24 cellular contexts compared by ENCODE assay signal in the genomic region with DNA sequence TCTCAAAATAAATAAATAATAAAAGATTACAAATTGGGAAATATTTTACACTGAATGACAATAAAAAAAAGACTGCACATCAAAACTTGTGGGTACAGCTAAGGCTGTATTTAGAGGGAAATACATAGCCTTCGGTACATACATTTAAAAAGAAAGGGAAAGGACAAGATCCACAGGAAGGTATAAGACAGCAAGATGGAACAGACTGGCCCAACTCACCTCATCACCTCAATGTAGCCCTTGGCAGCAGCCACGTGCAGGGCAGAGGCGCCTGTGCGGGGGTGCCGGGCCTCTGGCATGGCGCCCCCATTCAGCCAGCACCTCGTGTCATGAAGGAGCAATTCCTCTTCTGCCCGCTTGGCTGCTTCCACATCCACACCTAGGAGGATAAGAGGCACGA. TPM values are rescaled to one million over a fixed set of nuclear protein-coding genes. Genes with fewer than 3 reads are reported as not detected.
DNase-seq lines count a peak whose midpoint lies in the region; ATAC-seq, FAIRE-seq and TF ChIP-seq lines count a peak whose summit lies in the region.
"Had no signal": no experiment of that assay in that cellular context is flagged by ENCODE, and none has a peak within 500 bp of the region (broad histone marks: within the 10 kb centered on the region; RNA-seq: fewer than 3 reads in every experiment).

No MANE protein-coding gene starts in this region.

- H2AFZ ChIP-seq in SK-N-SH (ENCODE audit: low read depth) (no peak overlapping the region), K562 (ENCODE audit: low read depth, low read length) (no peak overlapping the region), osteoblast (ENCODE audit: low read length) (no peak overlapping the region), OCI-LY7 (ENCODE audit: low read length) (no peak overlapping the region)
- H2AFZ ChIP-seq: GM23248 had no signal

- no peak overlapping the region for H3K27ac ChIP-seq in SK-N-SH (ENCODE audit: low read depth in 2 of 2, low read length in 1 of 2)
- no peak overlapping the region for H3K27ac ChIP-seq in BLaER1
- H3K27ac ChIP-seq in K562 (ENCODE audit: extremely low read depth, low read depth, low read length) = no peak overlapping the region
- no peak overlapping the region for H3K27ac ChIP-seq in osteoblast (ENCODE audit: low read depth, low read length)
- no peak overlapping the region for H3K27ac ChIP-seq in OCI-LY7 (ENCODE audit: low read depth, low read length, poor library complexity, severe bottlenecking)
- H3K27ac ChIP-seq: 22Rv1, GM23248 had no signal

- POLR2A ChIA-PET in SK-N-SH (lab: Yijun Ruan, JAX) = no interaction called here
- POLR2A ChIA-PET in K562 (lab: Yijun Ruan, JAX) = no interaction called here
- POLR2A ChIA-PET in OCI-LY7 (lab: Charles Lee) = no interaction called here

- ATAC-seq in SK-N-SH treated with all-trans-retinoic acid at 6 μM for 48 hours = no peak
- no peak for ATAC-seq in K562
- no peak for ATAC-seq in stimulated activated memory B cell treated with anti-CD40 and anti-IgM and Interleukin-4, amounts not matched to agents 10 μg/mL and 1 μg/mL and 100 μg/mL, for 72 hours
- ATAC-seq: HCT116 had no signal

- H3K9me1 ChIP-seq in K562 (ENCODE audit: control insufficient read depth, insufficient read depth, low read length) = peaks cover 3% of the 10 kb centered on the region

- DNase-seq in SK-N-SH = no peak
- DNase-seq in K562 (ENCODE audit: extremely low read depth in 1 of 4, low spot score in 3 of 4) = no peak
- peak; percentile 75 for DNase-seq in osteoblast (ENCODE audit: insufficient read length, low spot score, missing footprints)
- no peak for DNase-seq in OCI-LY7 (ENCODE audit: low spot score)
- DNase-seq: ACHN, AML-193, BE2C, C1 segment of cervical spinal cord, Calu3, COR-L47, DMS53, DMS79 treated with DMSO at 0.1 percent for 48 hours, GM23248, H9 had no signal

- H3K4me1 ChIP-seq in SK-N-SH (ENCODE audit: control insufficient read depth in 1 of 2, insufficient read depth in 2 of 2, low read depth in 1 of 2, low read length in 1 of 2) (no peaks in the 10 kb centered on the region), BLaER1 (peaks cover 13% of the 10 kb centered on the region), K562 (replicated peaks in 1 of 2; ENCODE audit: control insufficient read depth in 2 of 2, insufficient read depth in 2 of 2, low read length in 2 of 2) (peaks cover 2 to 30% of the 10 kb centered on the region in 2 experiments; a peak in 3 of 5 replicates), osteoblast (ENCODE audit: insufficient read depth, low read length) (no peaks in the 10 kb centered on the region), OCI-LY7 (ENCODE audit: insufficient read depth, low read length, poor library complexity, severe bottlenecking) (no peaks in the 10 kb centered on the region)
- H3K4me1 ChIP-seq: BE2C had no signal

- TF ChIP-seq EP300 in SK-N-SH (IDR thresholded peaks at IDR 0.05; ENCODE audit: borderline replicate concordance in 1 of 2, low read depth in 1 of 2, low read length in 1 of 2) = no peak
- no peak for TF ChIP-seq EP300 in K562 (IDR thresholded peaks at IDR 0.05; ENCODE audit: low read length)

- in situ Hi-C loops in K562 (cut with MboI) = no loop called here

- H3K4me3 ChIP-seq in SK-N-SH (ENCODE audit: low read depth in 2 of 2, low read length in 1 of 2) (no peak overlapping the region), BLaER1 (0 out of 2 replicates have a peak overlapping the region, but pooled peaks have one; percentile 4), K562 (no peak overlapping the region), osteoblast (ENCODE audit: insufficient read depth, low read length) (no peak overlapping the region), OCI-LY7 (ENCODE audit: low read depth, low read length, poor library complexity, severe bottlenecking) (no peak overlapping the region)
- H3K4me3 ChIP-seq: GM23248 had no signal

- no peak overlapping the region for H3K27ac Mint-ChIP-seq in stimulated activated memory B cell treated with anti-CD40 and anti-IgM and Interleukin-4, amounts not matched to agents 10 μg/mL and 1 μg/mL and 100 μg/mL, for 72 hours
- H3K27ac Mint-ChIP-seq: CD4-positive, alpha-beta memory T cell; H9 had no signal

- H3K4me2 ChIP-seq in SK-N-SH = no peak overlapping the region
- no peak overlapping the region for H3K4me2 ChIP-seq in BLaER1
- no peak overlapping the region for H3K4me2 ChIP-seq in K562 (ENCODE audit: insufficient read depth, low read length)
- H3K4me2 ChIP-seq in osteoblast (ENCODE audit: insufficient read depth, low read length) = no peak overlapping the region
- no peak overlapping the region for H3K4me2 ChIP-seq in OCI-LY7 (ENCODE audit: low read length)

- TF ChIP-seq POLR2A in K562 (conservative IDR thresholded peaks at IDR 0.05) = no peak

- H3K36me3 ChIP-seq in SK-N-SH (replicated peaks in 1 of 2; ENCODE audit: control insufficient read depth in 1 of 2, insufficient read depth in 2 of 2, low read length in 1 of 2) = peaks cover 23 to 28% of the 10 kb centered on the region in 2 experiments
- peaks cover 93% of the 10 kb centered on the region for H3K36me3 ChIP-seq in BLaER1
- peaks cover 65% of the 10 kb centered on the region for H3K36me3 ChIP-seq in K562 (ENCODE audit: control insufficient read depth, insufficient read depth, low read length)
- H3K36me3 ChIP-seq in osteoblast (ENCODE audit: insufficient read depth, low read length) = peaks cover 34% of the 10 kb centered on the region
- H3K36me3 ChIP-seq in OCI-LY7 (ENCODE audit: insufficient read depth, low read length) = peaks cover 84% of the 10 kb centered on the region

- CTCF ChIA-PET in SK-N-SH (lab: Yijun Ruan, JAX) (interaction anchor here (1.4 kb wide), 1 partner anchor 14 kb away, joined by 4 read pairs; no protein-coding TSS in a partner anchor), K562 (lab: Yijun Ruan, JAX; ENCODE audit: low intra/inter-chr PET ratio) (no interaction called here), OCI-LY7 (lab: Charles Lee; ENCODE audit: unreplicated experiment) (no interaction called here)

- H3K27me3 Mint-ChIP-seq in stimulated activated memory B cell treated with anti-CD40 and anti-IgM and Interleukin-4, amounts not matched to agents 10 μg/mL and 1 μg/mL and 100 μg/mL, for 72 hours = no peaks in the 10 kb centered on the region
- H3K27me3 Mint-ChIP-seq: CD4-positive, alpha-beta memory T cell had no signal

- H3K27me3 ChIP-seq in SK-N-SH (ENCODE audit: insufficient read depth) (no peaks in the 10 kb centered on the region), BLaER1 (no peaks in the 10 kb centered on the region), K562 (ENCODE audit: control insufficient read depth in 2 of 2, insufficient read depth in 2 of 2, low read length in 2 of 2) (no peaks in the 10 kb centered on the region), osteoblast (ENCODE audit: insufficient read depth, low read length) (no peaks in the 10 kb centered on the region)
- H3K27me3 ChIP-seq: BE2C had no signal

- no peaks in the 10 kb centered on the region for H3F3A ChIP-seq in SK-N-SH (replicated peaks; ENCODE audit: insufficient read depth)

- no peak overlapping the region for H3K4me3 Mint-ChIP-seq in stimulated activated memory B cell treated with anti-CD40 and anti-IgM and Interleukin-4, amounts not matched to agents 10 μg/mL and 1 μg/mL and 100 μg/mL, for 72 hours
- H3K4me3 Mint-ChIP-seq: CD4-positive, alpha-beta memory T cell; H9 had no signal

- TF ChIP-seq RAD21 in SK-N-SH (IDR thresholded peaks at IDR 0.05; ENCODE audit: low read length) (no peak), K562 (CRISPR knock-in tag; conservative IDR thresholded peaks at IDR 0.05 in 1 of 2, IDR thresholded peaks at IDR 0.05 in 1 of 2) (no peak)

- H3K9me3 ChIP-seq in SK-N-SH (no peaks in the 10 kb centered on the region), BLaER1 (peaks cover 10% of the 10 kb centered on the region), K562 (replicated peaks; ENCODE audit: control insufficient read depth, insufficient read depth, low read depth, low read length) (no peaks in the 10 kb centered on the region), osteoblast (ENCODE audit: low read depth, low read length) (peaks cover 3% of the 10 kb centered on the region), OCI-LY7 (ENCODE audit: low read length) (no peaks in the 10 kb centered on the region)
- H3K9me3 ChIP-seq: BE2C had no signal

- H3K79me2 ChIP-seq in SK-N-SH (ENCODE audit: insufficient read depth) (peaks cover 45% of the 10 kb centered on the region), K562 (ENCODE audit: control insufficient read depth, insufficient read depth, low read length) (peaks cover 15% of the 10 kb centered on the region), osteoblast (ENCODE audit: insufficient read depth, low read length) (peaks cover 40% of the 10 kb centered on the region), OCI-LY7 (ENCODE audit: insufficient read depth, low read depth, low read length) (peaks cover 3% of the 10 kb centered on the region; the same call in 1 of the 2 replicates)

- H4K20me1 ChIP-seq in SK-N-SH (ENCODE audit: insufficient read depth) (peaks cover 15% of the 10 kb centered on the region; the same call in 1 of the 2 replicates), BLaER1 (peaks cover 79% of the 10 kb centered on the region), K562 (replicated peaks; ENCODE audit: control insufficient read depth, insufficient read depth, low read length) (0 out of 2 replicates have a peak, but pooled peaks cover 4% of the 10 kb centered on the region), osteoblast (ENCODE audit: insufficient read depth, low read length) (peaks cover 25% of the 10 kb centered on the region), OCI-LY7 (ENCODE audit: insufficient read depth, low read length) (no peaks in the 10 kb centered on the region)

- H3K4me1 Mint-ChIP-seq in stimulated activated memory B cell treated with anti-CD40 and anti-IgM and Interleukin-4, amounts not matched to agents 10 μg/mL and 1 μg/mL and 100 μg/mL, for 72 hours = peaks cover 17% of the 10 kb centered on the region

- peak; percentile 15 for FAIRE-seq in K562 (lab: Jason Lieb, UNC)
- FAIRE-seq: A204.1, G401.6, GM12892, H1 had no signal

- TF ChIP-seq CTCF in SK-N-SH (IDR thresholded peaks at IDR 0.05) (no peak), K562 (IDR thresholded peaks at IDR 0.05 in 2 of 3, conservative IDR thresholded peaks at IDR 0.05 in 1 of 3; ENCODE audit: insufficient read depth in 2 of 3, low read depth in 1 of 3, low read length in 3 of 3) (no peak), osteoblast (IDR thresholded peaks at IDR 0.05; ENCODE audit: extremely low read depth, low read depth, low read length) (no peak), OCI-LY7 (conservative IDR thresholded peaks at IDR 0.05; ENCODE audit: low read length) (no peak)

- H3K9me3 Mint-ChIP-seq in stimulated activated memory B cell treated with anti-CD40 and anti-IgM and Interleukin-4, amounts not matched to agents 10 μg/mL and 1 μg/mL and 100 μg/mL, for 72 hours = no peaks in the 10 kb centered on the region

- intact Hi-C loops in K562 (cut with micrococcal nuclease) (no loop called here), OCI-LY7 (cut with micrococcal nuclease; ENCODE audit: unreplicated experiment) (no loop called here)

- peaks cover 58% of the 10 kb centered on the region for H3K36me3 Mint-ChIP-seq in stimulated activated memory B cell treated with anti-CD40 and anti-IgM and Interleukin-4, amounts not matched to agents 10 μg/mL and 1 μg/mL and 100 μg/mL, for 72 hours

- BruUV-seq in K562 (replicated peaks; lab: Mats Ljungman, UMichigan) (no TSS peak), OCI-LY7 (replicated peaks; lab: Mats Ljungman, UMichigan) (no TSS peak)

- WGBS in SK-N-SH (ENCODE audit: low lambda C conversion rate) = 96% methylated on average over 6 of the region's 9 CpGs
- WGBS in K562 (ENCODE audit: insufficient coverage, low coverage, missing lambda C conversion rate) = 92% methylated on average over 7 of the region's 9 CpGs

- H3K9ac ChIP-seq in SK-N-SH (no peak overlapping the region), BLaER1 (no peak overlapping the region), K562 (ENCODE audit: insufficient read depth in 1 of 2, low read depth in 2 of 2, low read length in 2 of 2) (0 out of 4 replicates have a peak overlapping the region, but pooled peaks of 1 of the 2 experiments have one; percentile 35)
- H3K9ac ChIP-seq: GM23248 had no signal

- H3K9me2 ChIP-seq in SK-N-SH = no peaks in the 10 kb centered on the region
- no peaks in the 10 kb centered on the region for H3K9me2 ChIP-seq in OCI-LY7 (ENCODE audit: insufficient read depth, low read length)

RNA-seq across cellular contexts. Expression of gene PPP1R12C, which starts 14.2 kb away (rescaled TPM):
- polyA plus RNA-seq in SK-N-SH (2012; rRNA removed) (83.9 and 87.3 TPM in 2 replicates), K562 (2011; rRNA removed) (31.6 and 39.7 TPM in 2 replicates), K562 (2014; fragmentation: Illumina TruSeq; extraction: Trizol) (33.7 and 54.3 TPM in 2 replicates), K562 (2014; fragmentation: Nextera tagmentation; extraction: Ambion mirVana) (1 to 10 TPM; 1.8 to 2.7 TPM), K562 (2014; rRNA removed) (125 and 136 TPM in 2 replicates)
- 20.3 and 29.1 TPM in 2 replicates for polyA plus RNA-seq in SK-N-SH (2012; cell fraction: cytosol; rRNA removed)
- polyA plus RNA-seq in SK-N-SH (2012; cell fraction: nucleus; rRNA removed) = 571 and 748 TPM in 2 replicates
- 103 and 282 TPM in 2 replicates for total RNA-seq in K562 (2011; cell fraction: chromatin; rRNA removed; ENCODE audit: low replicate concordance)
- total RNA-seq in K562 (2011; cell fraction: nucleolus; rRNA removed) = 185 and 189 TPM in 2 replicates
- 126 and 131 TPM in 2 replicates for total RNA-seq in K562 (2011; cell fraction: nucleoplasm; rRNA removed)
- total RNA-seq in K562 (2014; rRNA removed) (93.5 and 119 TPM in 2 replicates), K562 (2014; rRNA removed; fragmentation: Illumina TruSeq; extraction: Trizol) (16.3 and 21.9 TPM in 2 replicates), K562 (2015; rRNA removed; fragmentation: Illumina TruSeq; extraction: Trizol) (54.1 and 54.3 TPM in 2 replicates), K562 (2021) (89.7 and 110 TPM in 2 replicates), osteoblast (49.2 and 55.0 TPM in 2 replicates), OCI-LY7 (2022) (177 and 186 TPM in 2 replicates)
- 21.4 and 48.7 TPM in 2 replicates for polyA plus RNA-seq in K562 (2011; cell fraction: cytosol; rRNA removed)
- polyA plus RNA-seq in K562 (2011; cell fraction: nucleus; rRNA removed) = 238 and 450 TPM in 2 replicates
- polyA plus RNA-seq in K562 (2012) = 76.7 and 102 TPM in 2 replicates
- 5.9 and 7.7 TPM in 2 replicates for polyA minus RNA-seq in K562 (2011; rRNA and poly(A)+ RNA removed)
- polyA minus RNA-seq in K562 (2011; cell fraction: cytosol; rRNA and poly(A)+ RNA removed) = 15.9 and 20.8 TPM in 2 replicates
- 53.1 and 57.2 TPM in 2 replicates for polyA minus RNA-seq in K562 (2011; cell fraction: nucleus; rRNA and poly(A)+ RNA removed)
- 194 and 211 TPM in 2 replicates for total RNA-seq in OCI-LY7 (2014; rRNA removed; shearing (Covaris generic))

RNA-seq across cellular contexts. Expression of gene EPS8L1, which starts 27.5 kb away (rescaled TPM):
- polyA plus RNA-seq in SK-N-SH (2012; rRNA removed) (9.6 and 12.9 TPM in 2 replicates), K562 (2011; rRNA removed) (11.9 and 13.2 TPM in 2 replicates), K562 (2014; fragmentation: Illumina TruSeq; extraction: Trizol) (13.5 and 14.0 TPM in 2 replicates), K562 (2014; fragmentation: Nextera tagmentation; extraction: Ambion mirVana) (under 1 TPM; 0.35 to 0.59 TPM), K562 (2014; rRNA removed) (15.9 and 22.1 TPM in 2 replicates)
- polyA plus RNA-seq in SK-N-SH (2012; cell fraction: cytosol; rRNA removed) = 6.7 and 7.5 TPM in 2 replicates
- 32.4 and 60.9 TPM in 2 replicates for polyA plus RNA-seq in SK-N-SH (2012; cell fraction: nucleus; rRNA removed)
- 21.2 and 53.9 TPM in 2 replicates for total RNA-seq in K562 (2011; cell fraction: chromatin; rRNA removed; ENCODE audit: low replicate concordance)
- total RNA-seq in K562 (2011; cell fraction: nucleolus; rRNA removed) = 25.4 and 29.5 TPM in 2 replicates
- 24.6 and 30.8 TPM in 2 replicates for total RNA-seq in K562 (2011; cell fraction: nucleoplasm; rRNA removed)
- total RNA-seq in K562 (2014; rRNA removed) (18.1 and 21.3 TPM in 2 replicates), K562 (2014; rRNA removed; fragmentation: Illumina TruSeq; extraction: Trizol) (6.8 and 8.0 TPM in 2 replicates), K562 (2015; rRNA removed; fragmentation: Illumina TruSeq; extraction: Trizol) (9.6 and 11.5 TPM in 2 replicates), K562 (2021) (17.3 and 18.9 TPM in 2 replicates), osteoblast (0.29 and 1.1 TPM in 2 replicates), OCI-LY7 (2022) (10.6 and 12.5 TPM in 2 replicates)
- polyA plus RNA-seq in K562 (2011; cell fraction: cytosol; rRNA removed) = 9.1 and 15.2 TPM in 2 replicates
- 39.1 and 62.6 TPM in 2 replicates for polyA plus RNA-seq in K562 (2011; cell fraction: nucleus; rRNA removed)
- polyA plus RNA-seq in K562 (2012) = 22.7 and 23.7 TPM in 2 replicates
- 3.1 and 7.7 TPM in 2 replicates for polyA minus RNA-seq in K562 (2011; rRNA and poly(A)+ RNA removed)
- 5.2 and 6.4 TPM in 2 replicates for polyA minus RNA-seq in K562 (2011; cell fraction: cytosol; rRNA and poly(A)+ RNA removed)
- 10.0 and 12.8 TPM in 2 replicates for polyA minus RNA-seq in K562 (2011; cell fraction: nucleus; rRNA and poly(A)+ RNA removed)
- total RNA-seq in OCI-LY7 (2014; rRNA removed; shearing (Covaris generic)) = 3.5 and 11.1 TPM in 2 replicates

RNA-seq across cellular contexts. Expression of gene RDH13, which starts 40.2 kb away (rescaled TPM):
- polyA plus RNA-seq in SK-N-SH (2012; rRNA removed) (8.9 and 9.6 TPM in 2 replicates), K562 (2011; rRNA removed) (23.3 and 28.6 TPM in 2 replicates), K562 (2014; fragmentation: Illumina TruSeq; extraction: Trizol) (39.5 and 44.9 TPM in 2 replicates), K562 (2014; fragmentation: Nextera tagmentation; extraction: Ambion mirVana) (1 to 10 TPM; 7.5 to 9.8 TPM), K562 (2014; rRNA removed) (51.2 and 53.8 TPM in 2 replicates)
- 3.9 and 5.9 TPM in 2 replicates for polyA plus RNA-seq in SK-N-SH (2012; cell fraction: cytosol; rRNA removed)
- 26.8 TPM in 2 replicates for polyA plus RNA-seq in SK-N-SH (2012; cell fraction: nucleus; rRNA removed)
- total RNA-seq in K562 (2011; cell fraction: chromatin; rRNA removed; ENCODE audit: low replicate concordance) = 86.2 and 226 TPM in 2 replicates
- total RNA-seq in K562 (2011; cell fraction: nucleolus; rRNA removed) = 132 and 156 TPM in 2 replicates
- 101 and 114 TPM in 2 replicates for total RNA-seq in K562 (2011; cell fraction: nucleoplasm; rRNA removed)
- total RNA-seq in K562 (2014; rRNA removed) (63.2 and 78.7 TPM in 2 replicates), K562 (2014; rRNA removed; fragmentation: Illumina TruSeq; extraction: Trizol) (25.8 and 29.2 TPM in 2 replicates), K562 (2015; rRNA removed; fragmentation: Illumina TruSeq; extraction: Trizol) (41.9 and 43.3 TPM in 2 replicates), K562 (2021) (65.7 and 70.3 TPM in 2 replicates), osteoblast (9.7 and 12.7 TPM in 2 replicates), OCI-LY7 (2022) (17.8 and 19.5 TPM in 2 replicates)
- 19.8 and 50.7 TPM in 2 replicates for polyA plus RNA-seq in K562 (2011; cell fraction: cytosol; rRNA removed)
- polyA plus RNA-seq in K562 (2011; cell fraction: nucleus; rRNA removed) = 75.3 and 114 TPM in 2 replicates
- 36.1 and 51.9 TPM in 2 replicates for polyA plus RNA-seq in K562 (2012)
- polyA minus RNA-seq in K562 (2011; rRNA and poly(A)+ RNA removed) = 19.9 and 43.3 TPM in 2 replicates
- polyA minus RNA-seq in K562 (2011; cell fraction: cytosol; rRNA and poly(A)+ RNA removed) = 18.3 and 33.0 TPM in 2 replicates
- polyA minus RNA-seq in K562 (2011; cell fraction: nucleus; rRNA and poly(A)+ RNA removed) = 32.5 and 38.9 TPM in 2 replicates
- total RNA-seq in OCI-LY7 (2014; rRNA removed; shearing (Covaris generic)) = 23.1 and 29.5 TPM in 2 replicates

RNA-seq across cellular contexts. Expression of gene TNNT1, which starts 45.8 kb away (rescaled TPM):
- polyA plus RNA-seq in SK-N-SH (2012; rRNA removed) (27.1 and 39.5 TPM in 2 replicates), K562 (2011; rRNA removed) (177 and 189 TPM in 2 replicates), K562 (2014; fragmentation: Illumina TruSeq; extraction: Trizol) (224 and 227 TPM in 2 replicates), K562 (2014; fragmentation: Nextera tagmentation; extraction: Ambion mirVana) (10 to 100 TPM; 31.8 to 43.6 TPM), K562 (2014; rRNA removed) (324 and 325 TPM in 2 replicates)
- polyA plus RNA-seq in SK-N-SH (2012; cell fraction: cytosol; rRNA removed) = 30.8 and 37.4 TPM in 2 replicates
- 9.5 and 13.7 TPM in 2 replicates for polyA plus RNA-seq in SK-N-SH (2012; cell fraction: nucleus; rRNA removed)
- 33.1 and 49.0 TPM in 2 replicates for total RNA-seq in K562 (2011; cell fraction: chromatin; rRNA removed; ENCODE audit: low replicate concordance)
- total RNA-seq in K562 (2011; cell fraction: nucleolus; rRNA removed) = 39.5 and 44.5 TPM in 2 replicates
- total RNA-seq in K562 (2011; cell fraction: nucleoplasm; rRNA removed) = 49.1 and 49.5 TPM in 2 replicates
- total RNA-seq in K562 (2014; rRNA removed) (366 and 390 TPM in 2 replicates), K562 (2014; rRNA removed; fragmentation: Illumina TruSeq; extraction: Trizol) (114 and 159 TPM in 2 replicates), K562 (2015; rRNA removed; fragmentation: Illumina TruSeq; extraction: Trizol) (244 and 252 TPM in 2 replicates), K562 (2021) (207 and 227 TPM in 2 replicates), osteoblast (0.29 TPM in 1 of 2 replicates, not detected in the other), OCI-LY7 (2022) (11.2 and 11.6 TPM in 2 replicates)
- 173 and 189 TPM in 2 replicates for polyA plus RNA-seq in K562 (2011; cell fraction: cytosol; rRNA removed)
- 99.4 and 117 TPM in 2 replicates for polyA plus RNA-seq in K562 (2011; cell fraction: nucleus; rRNA removed)
- polyA plus RNA-seq in K562 (2012) = 276 and 308 TPM in 2 replicates
- polyA minus RNA-seq in K562 (2011; rRNA and poly(A)+ RNA removed) = 86.4 and 93.6 TPM in 2 replicates
- 45.8 and 53.1 TPM in 2 replicates for polyA minus RNA-seq in K562 (2011; cell fraction: cytosol; rRNA and poly(A)+ RNA removed)
- polyA minus RNA-seq in K562 (2011; cell fraction: nucleus; rRNA and poly(A)+ RNA removed) = 24.5 and 35.7 TPM in 2 replicates
- 17.6 and 21.9 TPM in 2 replicates for total RNA-seq in OCI-LY7 (2014; rRNA removed; shearing (Covaris generic))
- total RNA-seq: CD4-positive, alpha-beta memory T cell had no signal
- polyA plus RNA-seq: CD4-positive, alpha-beta memory T cell had no signal

RNA-seq across cellular contexts. Expression of gene TNNI3, which starts 54.3 kb away (rescaled TPM):
- polyA plus RNA-seq in SK-N-SH (2012; rRNA removed) (9.1 and 11.4 TPM in 2 replicates), K562 (2011; rRNA removed) (28.1 and 33.8 TPM in 2 replicates), K562 (2014; fragmentation: Illumina TruSeq; extraction: Trizol) (42.0 and 55.7 TPM in 2 replicates), K562 (2014; fragmentation: Nextera tagmentation; extraction: Ambion mirVana) (10 to 100 TPM in 1 of 2 experiments, 1 to 10 TPM in 1; 4.7 to 17.2 TPM), K562 (2014; rRNA removed) (143 and 158 TPM in 2 replicates)
- polyA plus RNA-seq in SK-N-SH (2012; cell fraction: cytosol; rRNA removed) = 8.5 and 9.3 TPM in 2 replicates
- 6.4 and 7.0 TPM in 2 replicates for polyA plus RNA-seq in SK-N-SH (2012; cell fraction: nucleus; rRNA removed)
- 25.9 and 44.0 TPM in 2 replicates for total RNA-seq in K562 (2011; cell fraction: chromatin; rRNA removed; ENCODE audit: low replicate concordance)
- 23.2 and 24.3 TPM in 2 replicates for total RNA-seq in K562 (2011; cell fraction: nucleolus; rRNA removed)
- 27.0 and 36.9 TPM in 2 replicates for total RNA-seq in K562 (2011; cell fraction: nucleoplasm; rRNA removed)
- total RNA-seq in K562 (2014; rRNA removed) (107 and 125 TPM in 2 replicates), K562 (2014; rRNA removed; fragmentation: Illumina TruSeq; extraction: Trizol) (22.0 and 26.5 TPM in 2 replicates), K562 (2015; rRNA removed; fragmentation: Illumina TruSeq; extraction: Trizol) (74.2 and 76.5 TPM in 2 replicates), K562 (2021) (53.7 and 63.3 TPM in 2 replicates), osteoblast (not detected in 2 replicates), OCI-LY7 (2022) (not detected in 2 replicates)
- polyA plus RNA-seq in K562 (2011; cell fraction: cytosol; rRNA removed) = 41.8 and 52.3 TPM in 2 replicates
- 61.1 and 64.7 TPM in 2 replicates for polyA plus RNA-seq in K562 (2011; cell fraction: nucleus; rRNA removed)
- polyA plus RNA-seq in K562 (2012) = 58.4 and 68.8 TPM in 2 replicates
- polyA minus RNA-seq in K562 (2011; rRNA and poly(A)+ RNA removed) = 6.4 and 7.0 TPM in 2 replicates
- 7.1 and 13.3 TPM in 2 replicates for polyA minus RNA-seq in K562 (2011; cell fraction: cytosol; rRNA and poly(A)+ RNA removed)
- polyA minus RNA-seq in K562 (2011; cell fraction: nucleus; rRNA and poly(A)+ RNA removed) = 10.6 and 16.3 TPM in 2 replicates
- total RNA-seq in OCI-LY7 (2014; rRNA removed; shearing (Covaris generic)) = 2.6 TPM in 1 of 2 replicates, not detected in the other
- total RNA-seq: CD4-positive, alpha-beta memory T cell; GM23248 had no signal
- polyA plus RNA-seq: CD4-positive, alpha-beta memory T cell; GM23248 had no signal
